Comparison of ENCODE assay signal across 17 cellular contexts in the genomic region with DNA sequence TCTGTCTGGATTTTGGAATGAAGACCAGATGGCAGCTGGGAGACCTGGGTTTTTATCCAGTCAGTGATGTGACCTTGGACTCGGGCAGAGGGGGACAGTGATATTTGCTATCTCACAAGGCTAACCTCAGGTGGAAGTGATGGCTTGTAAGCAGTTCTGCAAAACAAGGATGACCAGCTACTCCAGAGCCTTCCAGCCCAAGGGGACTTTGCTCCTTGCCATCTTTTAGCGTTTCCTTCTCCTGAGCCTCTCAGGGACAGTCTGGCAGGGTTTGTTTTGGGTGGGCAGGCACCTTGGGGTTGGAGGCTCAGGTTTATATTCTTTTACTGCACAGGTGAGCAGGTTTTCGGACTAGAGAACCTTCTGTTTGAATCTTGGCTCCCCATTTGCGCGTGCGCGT. TPM values are rescaled to one million over a fixed set of nuclear protein-coding genes. Genes with fewer than 3 reads are reported as not detected.
DNase-seq lines count a peak whose midpoint lies in the region; ATAC-seq and TF ChIP-seq lines count a peak whose summit lies in the region.
"Had no signal": no experiment of that assay in that cellular context is flagged by ENCODE, and none has a peak within 500 bp of the region (broad histone marks: within the 10 kb centered on the region; RNA-seq: fewer than 3 reads in every experiment).

No MANE protein-coding gene starts in this region.

- H3K27ac ChIP-seq in SK-N-SH (ENCODE audit: low read depth in 2 of 2, low read length in 1 of 2) = 0 out of 4 replicates have a peak overlapping the region, but pooled peaks of 1 of the 2 experiments have one; percentile 18
- H3K27ac ChIP-seq in spleen = no peak overlapping the region
- H3K27ac ChIP-seq: BLaER1 had no signal

- no peak for ATAC-seq in SK-N-SH treated with all-trans-retinoic acid at 6 μM for 48 hours
- ATAC-seq: HCT116 had no signal

- no peak overlapping the region for H3K4me3 Mint-ChIP-seq in activated T-helper 1 cell treated with anti-CD3 and anti-CD28 coated beads, Interleukin-12 subunit alpha, Interleukin-12 subunit beta, Interleukin-2, Interleukin-4 antibody, amounts not matched to agents 30 ng/mL and 10 ng/mL and 1 ng/mL, durations not matched to agents 14 hours and 24 hours and 36 hours
- H3K4me3 Mint-ChIP-seq: CD14-positive monocyte; CD4-positive, alpha-beta memory T cell had no signal

- no peaks in the 10 kb centered on the region for H3K9me2 ChIP-seq in SK-N-SH

- H2AFZ ChIP-seq in SK-N-SH (ENCODE audit: low read depth) = no peak overlapping the region

- H3K4me1 Mint-ChIP-seq in activated T-helper 1 cell treated with anti-CD3 and anti-CD28 coated beads, Interleukin-12 subunit alpha, Interleukin-12 subunit beta, Interleukin-2, Interleukin-4 antibody, amounts not matched to agents 30 ng/mL and 10 ng/mL and 1 ng/mL, durations not matched to agents 14 hours and 24 hours and 36 hours (ENCODE audit: low read depth) = no peaks in the 10 kb centered on the region

- intact Hi-C loops in posterior vena cava (cut with DNase I) = no loop called here
- intact Hi-C loops in spleen (cut with DNase I; ENCODE audit: low total_unique reads) = no loop called here
- intact Hi-C loops in activated T-helper 1 cell treated with anti-CD3 and anti-CD28 coated beads, Interleukin-12 subunit alpha, Interleukin-12 subunit beta, Interleukin-2, Interleukin-4 antibody, amounts not matched to agents 30 ng/mL and 10 ng/mL and 1 ng/mL, durations not matched to agents 14 hours and 24 hours and 36 hours (cut with micrococcal nuclease) = no loop called here

- TF ChIP-seq EP300 in SK-N-SH (IDR thresholded peaks at IDR 0.05; ENCODE audit: borderline replicate concordance in 1 of 2, low read depth in 1 of 2, low read length in 1 of 2) = no peak

- H3K4me1 ChIP-seq in SK-N-SH (ENCODE audit: control insufficient read depth in 1 of 2, insufficient read depth in 2 of 2, low read depth in 1 of 2, low read length in 1 of 2) (peaks cover 0 to 22% of the 10 kb centered on the region in 2 experiments; a peak in 1 of 4 replicates), spleen (peaks cover 0 to 14% (median 3%) of the 10 kb centered on the region in 6 donors)

- H3K27ac Mint-ChIP-seq in activated T-helper 1 cell treated with anti-CD3 and anti-CD28 coated beads, Interleukin-12 subunit alpha, Interleukin-12 subunit beta, Interleukin-2, Interleukin-4 antibody, amounts not matched to agents 30 ng/mL and 10 ng/mL and 1 ng/mL, durations not matched to agents 14 hours and 24 hours and 36 hours = no peak overlapping the region
- H3K27ac Mint-ChIP-seq: CD4-positive, alpha-beta memory T cell had no signal

- no peaks in the 10 kb centered on the region for H3F3A ChIP-seq in SK-N-SH (replicated peaks; ENCODE audit: insufficient read depth)

- no peaks in the 10 kb centered on the region for H3K79me2 ChIP-seq in SK-N-SH (ENCODE audit: insufficient read depth)

- H3K9me3 ChIP-seq in SK-N-SH (no peaks in the 10 kb centered on the region), spleen (no peaks in the 10 kb centered on the region)
- H3K9me3 ChIP-seq: BLaER1 had no signal

- TF ChIP-seq CTCF in SK-N-SH (IDR thresholded peaks at IDR 0.05) (no peak), spleen (IDR thresholded peaks at IDR 0.05 in 8 of 11, conservative IDR thresholded peaks at IDR 0.05 in 3 of 11) (no peak)

- H4K20me1 ChIP-seq in SK-N-SH (ENCODE audit: insufficient read depth) = no peaks in the 10 kb centered on the region
- H4K20me1 ChIP-seq: BLaER1 had no signal

- DNase-seq in SK-N-SH = peak; percentile 44
- peak; percentile 26 for DNase-seq in posterior vena cava (ENCODE audit: low spot score)
- peak; percentile 42 for DNase-seq in spleen
- DNase-seq in HK-2 (ENCODE audit: unreplicated experiment) = no peak
- DNase-seq in anterior cingulate cortex (lab: John Stamatoyannopoulos, UW) = no peak
- DNase-seq in activated T-helper 1 cell treated with anti-CD3 and anti-CD28 coated beads, Interleukin-12 subunit alpha, Interleukin-12 subunit beta, Interleukin-2, Interleukin-4 antibody, amounts not matched to agents 30 ng/mL and 10 ng/mL and 1 ng/mL, durations not matched to agents 14 hours and 24 hours and 36 hours (ENCODE audit: low spot score) = no peak
- DNase-seq: 8988T; CD4-positive, alpha-beta memory T cell; DMS153; DMS79; GDM1; GOT3; H7 had no signal

- H3K27me3 ChIP-seq in SK-N-SH (ENCODE audit: insufficient read depth) (no peaks in the 10 kb centered on the region), spleen (replicated peaks in 1 of 7) (no peaks in the 10 kb centered on the region)
- H3K27me3 ChIP-seq: BLaER1 had no signal

- WGBS in SK-N-SH (ENCODE audit: low lambda C conversion rate) = 90% methylated on average over 6 of the region's 7 CpGs
- WGBS in spleen, 5 donors = 86 to 93% (median 89%) methylated on average over 7 of the region's 7 CpGs

- no peak overlapping the region for H3K4me2 ChIP-seq in SK-N-SH
- H3K4me2 ChIP-seq: BLaER1 had no signal

- TF ChIP-seq RAD21 in SK-N-SH (IDR thresholded peaks at IDR 0.05; ENCODE audit: low read length) = no peak

- CTCF ChIA-PET in SK-N-SH (lab: Yijun Ruan, JAX) = interaction anchor here (1.3 to 2.8 kb wide), 2 partner anchors 17 to 50 kb away, joined by 4 to 21 read pairs; a partner anchor contains a TSS

- no peaks in the 10 kb centered on the region for H3K9me3 Mint-ChIP-seq in activated T-helper 1 cell treated with anti-CD3 and anti-CD28 coated beads, Interleukin-12 subunit alpha, Interleukin-12 subunit beta, Interleukin-2, Interleukin-4 antibody, amounts not matched to agents 30 ng/mL and 10 ng/mL and 1 ng/mL, durations not matched to agents 14 hours and 24 hours and 36 hours
- H3K9me3 Mint-ChIP-seq: CD14-positive monocyte; CD4-positive, alpha-beta memory T cell had no signal

- no peak for TF ChIP-seq POLR2A in spleen (IDR thresholded peaks at IDR 0.05)

- H3K36me3 ChIP-seq in SK-N-SH (replicated peaks in 1 of 2; ENCODE audit: control insufficient read depth in 1 of 2, insufficient read depth in 2 of 2, low read length in 1 of 2) (no peaks in the 10 kb centered on the region), spleen (no peaks in the 10 kb centered on the region)
- H3K36me3 ChIP-seq: BLaER1 had no signal

- no peaks in the 10 kb centered on the region for H3K36me3 Mint-ChIP-seq in activated T-helper 1 cell treated with anti-CD3 and anti-CD28 coated beads, Interleukin-12 subunit alpha, Interleukin-12 subunit beta, Interleukin-2, Interleukin-4 antibody, amounts not matched to agents 30 ng/mL and 10 ng/mL and 1 ng/mL, durations not matched to agents 14 hours and 24 hours and 36 hours (ENCODE audit: low read depth)
- H3K36me3 Mint-ChIP-seq: CD14-positive monocyte; CD4-positive, alpha-beta memory T cell had no signal

- peaks cover 6% of the 10 kb centered on the region for H3K27me3 Mint-ChIP-seq in activated T-helper 1 cell treated with anti-CD3 and anti-CD28 coated beads, Interleukin-12 subunit alpha, Interleukin-12 subunit beta, Interleukin-2, Interleukin-4 antibody, amounts not matched to agents 30 ng/mL and 10 ng/mL and 1 ng/mL, durations not matched to agents 14 hours and 24 hours and 36 hours (ENCODE audit: insufficient read depth)

- no peak overlapping the region for H3K9ac ChIP-seq in SK-N-SH
- H3K9ac ChIP-seq: BLaER1 had no signal

- no peak overlapping the region for H3K4me3 ChIP-seq in SK-N-SH (ENCODE audit: low read depth in 2 of 2, low read length in 1 of 2)
- H3K4me3 ChIP-seq in spleen = no peak overlapping the region
- H3K4me3 ChIP-seq: BLaER1 had no signal

- POLR2A ChIA-PET in SK-N-SH (lab: Yijun Ruan, JAX) = interaction anchor here (1.6 kb wide), 1 partner anchor 9 kb away, joined by 6 read pairs; a partner anchor contains a TSS

TF ChIP-seq in SK-N-SH treated with all-trans-retinoic acid at 6 μM for 48 hours, 23 proteins besides CTCF, POLR2A, EP300 and RAD21:
- TF ChIP-seq ARNTL (CRISPR knock-in tag; IDR thresholded peaks at IDR 0.05; ENCODE audit: borderline replicate concordance, low read depth) = no peak
- no peak for TF ChIP-seq RARB (CRISPR knock-in tag; IDR thresholded peaks at IDR 0.05)

RNA-seq across cellular contexts. Expression of a gene that starts 9.5 kb away (rescaled TPM):
- polyA plus RNA-seq in SK-N-SH (2012; rRNA removed) (2.6 and 3.1 TPM in 2 replicates), spleen (1 to 10 TPM in 1 of 3 donors, under 1 TPM in 2; 0.38 to 1.6 (median 0.50) TPM)
- polyA plus RNA-seq in SK-N-SH (2012; cell fraction: cytosol; rRNA removed) = 1.5 and 2.4 TPM in 2 replicates
- 4.3 and 4.6 TPM in 2 replicates for polyA plus RNA-seq in SK-N-SH (2012; cell fraction: nucleus; rRNA removed)
- total RNA-seq in posterior vena cava (1 to 10 TPM; 2.1 to 2.6 TPM), spleen (10 to 100 TPM in 4 of 7 donors, 1 to 10 TPM in 3; 4.3 to 41.4 (median 10.8) TPM)
- 1.6 and 1.9 TPM in 2 replicates for total RNA-seq in activated T-helper 1 cell treated with anti-CD3 and anti-CD28 coated beads, Interleukin-12 subunit alpha, Interleukin-12 subunit beta, Interleukin-2, Interleukin-4 antibody, amounts not matched to agents 30 ng/mL and 10 ng/mL and 1 ng/mL, durations not matched to agents 14 hours and 24 hours and 36 hours

RNA-seq across cellular contexts. Expression of a gene that starts 17.5 kb away (rescaled TPM):
- polyA plus RNA-seq in SK-N-SH (2012; rRNA removed) (11.7 and 13.9 TPM in 2 replicates), spleen (1 to 10 TPM; 1.5 to 4.4 (median 2.3) TPM)
- polyA plus RNA-seq in SK-N-SH (2012; cell fraction: cytosol; rRNA removed) = 5.2 and 7.8 TPM in 2 replicates
- polyA plus RNA-seq in SK-N-SH (2012; cell fraction: nucleus; rRNA removed) = 15.7 and 26.5 TPM in 2 replicates
- total RNA-seq in posterior vena cava (1 to 10 TPM; 6.9 to 8.5 TPM), spleen (10 to 100 TPM in 5 of 7 donors, 1 to 10 TPM in 2; 9.5 to 16.3 (median 12.4) TPM)
- 9.6 and 9.8 TPM in 2 replicates for total RNA-seq in activated T-helper 1 cell treated with anti-CD3 and anti-CD28 coated beads, Interleukin-12 subunit alpha, Interleukin-12 subunit beta, Interleukin-2, Interleukin-4 antibody, amounts not matched to agents 30 ng/mL and 10 ng/mL and 1 ng/mL, durations not matched to agents 14 hours and 24 hours and 36 hours

RNA-seq across cellular contexts. Expression of a gene that starts 49.6 kb away (rescaled TPM):
- polyA plus RNA-seq in SK-N-SH (2012; rRNA removed) = 2.8 and 2.9 TPM in 2 replicates
- polyA plus RNA-seq in SK-N-SH (2012; cell fraction: cytosol; rRNA removed) = 1.7 and 2.9 TPM in 2 replicates
- 3.3 and 3.9 TPM in 2 replicates for polyA plus RNA-seq in SK-N-SH (2012; cell fraction: nucleus; rRNA removed)
- total RNA-seq in posterior vena cava = 1 to 10 TPM; 4.4 to 7.8 TPM
- 1 to 10 TPM; 2.2 to 6.7 (median 4.7) TPM for total RNA-seq in spleen
- 1 to 10 TPM in 1 of 3 donors, under 1 TPM in 2; 0.37 to 1.6 (median 0.94) TPM for polyA plus RNA-seq in spleen
- 8.2 and 8.3 TPM in 2 replicates for total RNA-seq in activated T-helper 1 cell treated with anti-CD3 and anti-CD28 coated beads, Interleukin-12 subunit alpha, Interleukin-12 subunit beta, Interleukin-2, Interleukin-4 antibody, amounts not matched to agents 30 ng/mL and 10 ng/mL and 1 ng/mL, durations not matched to agents 14 hours and 24 hours and 36 hours

Comparison
In these comparisons a context has a peak if more than half of its experiments do, and no peak if none do; other contexts are left out.
1. DNase-seq: peak in SK-N-SH (single experiment), posterior vena cava (single experiment) and spleen (single experiment); none in HK-2 (single experiment), anterior cingulate cortex (0 of 58) and activated T-helper 1 cell treated with anti-CD3 and anti-CD28 coated beads, Interleukin-12 subunit alpha, Interleukin-12 subunit beta, Interleukin-2, Interleukin-4 antibody, amounts not matched to agents 30 ng/mL and 10 ng/mL and 1 ng/mL, durations not matched to agents 14 hours and 24 hours and 36 hours (single experiment).